In the genomic region with DNA sequence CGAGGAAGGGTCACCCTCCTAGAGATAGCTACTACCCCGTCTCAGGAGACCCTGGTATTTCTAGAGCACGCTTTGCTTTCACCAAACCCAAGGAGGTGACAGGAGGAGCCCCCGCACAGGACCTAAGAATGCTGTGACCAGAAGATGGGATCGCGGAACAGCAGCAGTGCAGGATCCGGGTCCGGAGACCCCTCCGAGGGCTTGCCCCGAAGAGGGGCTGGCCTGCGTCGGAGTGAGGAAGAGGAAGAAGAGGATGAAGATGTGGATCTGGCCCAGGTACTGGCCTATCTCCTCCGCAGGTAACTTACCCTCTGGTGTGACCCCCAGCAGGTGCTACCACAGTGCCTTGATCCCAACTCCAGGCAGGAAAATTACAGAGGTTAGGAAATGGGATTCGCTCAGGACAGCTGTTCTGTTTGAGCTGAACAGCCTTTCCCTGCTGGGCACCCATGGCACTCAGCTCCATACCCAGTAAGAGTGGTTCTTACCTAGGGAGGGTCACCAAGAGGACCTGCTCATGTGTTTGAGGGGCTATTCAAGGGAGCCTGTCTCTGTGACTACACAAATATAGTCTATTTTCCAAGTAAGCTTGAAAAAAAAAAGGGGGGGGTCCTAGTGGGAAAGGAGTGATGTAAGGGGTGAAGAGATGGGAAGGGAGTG, we compare ENCODE assay signal across 9 cellular contexts. TPM values are rescaled to one million over a fixed set of nuclear protein-coding genes. Genes with fewer than 3 reads are reported as not detected.
DNase-seq lines count a peak whose midpoint lies in the region; ATAC-seq and TF ChIP-seq lines count a peak whose summit lies in the region.
"Had no signal": no experiment of that assay in that cellular context is flagged by ENCODE, and none has a peak within 500 bp of the region (broad histone marks: within the 10 kb centered on the region; RNA-seq: fewer than 3 reads in every experiment).

No MANE protein-coding gene starts in this region.

- peak overlapping the region; percentile 94 for H3K9ac ChIP-seq in smooth muscle cell (ENCODE audit: low read depth)

- H3K27me3 ChIP-seq in hepatocyte (no peaks in the 10 kb centered on the region), smooth muscle cell (ENCODE audit: low read depth) (no peaks in the 10 kb centered on the region)

- H4K20me1 ChIP-seq in hepatocyte (ENCODE audit: insufficient read depth, poor library complexity, severe bottlenecking), result no peaks in the 10 kb centered on the region
- H4K20me1 ChIP-seq in smooth muscle cell (ENCODE audit: low read depth), result no peaks in the 10 kb centered on the region

- H3K27ac Mint-ChIP-seq in activated CD4-positive, alpha-beta memory T cell treated with anti-CD3 and anti-CD28 coated beads, Interleukin-2, amount 10 ng/mL, durations not matched to agents 7 days and 5 days, result peak overlapping the region; percentile 100

- ATAC-seq in GM19463 (IDR thresholded peaks at IDR 0.05; ENCODE audit: unreplicated experiment) (no peak), GM21786 (IDR thresholded peaks at IDR 0.05; ENCODE audit: unreplicated experiment) (no peak), HG03469 (IDR thresholded peaks at IDR 0.05; ENCODE audit: unreplicated experiment) (no peak)

- H3K4me1 Mint-ChIP-seq in activated CD4-positive, alpha-beta memory T cell treated with anti-CD3 and anti-CD28 coated beads, Interleukin-2, amount 10 ng/mL, durations not matched to agents 7 days and 5 days, result peaks cover 39% of the 10 kb centered on the region

- DNase-seq in activated CD4-positive, alpha-beta memory T cell treated with anti-CD3 and anti-CD28 coated beads, Interleukin-2, amount 10 ng/mL, durations not matched to agents 7 days and 5 days, result no peak
- DNase-seq in hepatocyte (ENCODE audit: low spot score) (no peak), smooth muscle cell (lab: John Stamatoyannopoulos, UW; ENCODE audit: unreplicated experiment) (no peak), amniotic stem cell (lab: John Stamatoyannopoulos, UW) (no peak)
- DNase-seq: cortex of kidney had no signal

- H2AFZ ChIP-seq in hepatocyte (peak overlapping the region; percentile 7), smooth muscle cell (ENCODE audit: low read depth) (peak overlapping the region; percentile 80)

- H3K4me2 ChIP-seq in hepatocyte (peak overlapping the region; percentile 79), smooth muscle cell (peak overlapping the region; percentile 97)

- H3F3A ChIP-seq in smooth muscle cell (ENCODE audit: low read depth), result no peaks in the 10 kb centered on the region

- H3K79me2 ChIP-seq in hepatocyte (peaks cover 17% of the 10 kb centered on the region), smooth muscle cell (ENCODE audit: low read depth) (peaks cover 11% of the 10 kb centered on the region)

- no peaks in the 10 kb centered on the region for H3K9me3 ChIP-seq in HEK293 (ENCODE audit: control insufficient read depth, insufficient read depth, low read depth, low read length)
- no peaks in the 10 kb centered on the region for H3K9me3 ChIP-seq in hepatocyte (ENCODE audit: low read depth)
- H3K9me3 ChIP-seq in smooth muscle cell (replicated peaks; ENCODE audit: low read depth), result no peaks in the 10 kb centered on the region

- H3K9me2 ChIP-seq in hepatocyte (replicated peaks; ENCODE audit: insufficient read depth), result no peaks in the 10 kb centered on the region

- H3K9me3 Mint-ChIP-seq in activated CD4-positive, alpha-beta memory T cell treated with anti-CD3 and anti-CD28 coated beads, Interleukin-2, amount 10 ng/mL, durations not matched to agents 7 days and 5 days, result no peaks in the 10 kb centered on the region

- H3K4me3 Mint-ChIP-seq in activated CD4-positive, alpha-beta memory T cell treated with anti-CD3 and anti-CD28 coated beads, Interleukin-2, amount 10 ng/mL, durations not matched to agents 7 days and 5 days, result peak overlapping the region; percentile 98

- peaks cover 45% of the 10 kb centered on the region for H3K36me3 Mint-ChIP-seq in activated CD4-positive, alpha-beta memory T cell treated with anti-CD3 and anti-CD28 coated beads, Interleukin-2, amount 10 ng/mL, durations not matched to agents 7 days and 5 days (ENCODE audit: low read depth)

- H3K27ac ChIP-seq in HEK293 (ENCODE audit: extremely low read depth, low read depth, low read length) (peak overlapping the region; percentile 2; the same call in 1 of the 2 replicates), hepatocyte (peak overlapping the region; percentile 65), smooth muscle cell (ENCODE audit: low read depth) (peak overlapping the region; percentile 97)

- H3K4me3 ChIP-seq in HEK293 (ENCODE audit: low read depth, low read length) (peak overlapping the region; percentile 73), hepatocyte (peak overlapping the region; percentile 7), smooth muscle cell (peak overlapping the region; percentile 80)

- CTCF ChIA-PET in HEK293 (lab: Yijun Ruan, JAX), result interaction anchor here (0.7 to 2.4 kb wide), 4 partner anchors 19 to 71 kb away, joined by 3 to 13 read pairs (median 6); partner anchors contain the start of genes IRF9 and PSME1
- CTCF ChIA-PET in activated CD4-positive, alpha-beta memory T cell treated with anti-CD3 and anti-CD28 coated beads, Interleukin-2, amount 10 ng/mL, durations not matched to agents 7 days and 5 days (lab: Charles Lee), result interaction anchor here (0.6 to 4.5 kb wide), 19 partner anchors 9 to 1350 kb away, joined by 3 to 39 read pairs (median 8); partner anchors contain the start of genes CARMIL3, CIDEB, EMC9 and IRF9

- H3K4me1 ChIP-seq in HEK293 (ENCODE audit: control insufficient read depth, insufficient read depth, low read length) (no peaks in the 10 kb centered on the region), hepatocyte (ENCODE audit: insufficient read depth) (peaks cover 9% of the 10 kb centered on the region), smooth muscle cell (ENCODE audit: low read depth) (peaks cover 12% of the 10 kb centered on the region)

- H3K36me3 ChIP-seq in HEK293 (ENCODE audit: control insufficient read depth in 2 of 2, insufficient read depth in 1 of 2, low read length in 2 of 2), result peaks cover 10 to 38% of the 10 kb centered on the region in 2 experiments; a peak in 2 of 3 replicates
- no peaks in the 10 kb centered on the region for H3K36me3 ChIP-seq in hepatocyte (replicated peaks; ENCODE audit: insufficient read depth, low read depth)
- H3K36me3 ChIP-seq in smooth muscle cell (ENCODE audit: low read depth), result no peaks in the 10 kb centered on the region

- POLR2A ChIA-PET in HEK293 (lab: Yijun Ruan, JAX), result interaction anchor here (0.5 to 8.3 kb wide), 24 partner anchors 9 to 192 kb away, joined by 3 to 163 read pairs (median 6); partner anchors contain the start of genes CHMP4A, CIDEB, EMC9 and IPO4
- POLR2A ChIA-PET in activated CD4-positive, alpha-beta memory T cell treated with anti-CD3 and anti-CD28 coated beads, Interleukin-2, amount 10 ng/mL, durations not matched to agents 7 days and 5 days (lab: Charles Lee), result interaction anchor here (0.9 to 12.4 kb wide), 28 partner anchors 9 to 326 kb away, joined by 3 to 448 read pairs (median 10); partner anchors contain the start of genes CARMIL3, CBLN3, CHMP4A and EMC9

- TF ChIP-seq CTCF in HEK293 (tag by site-specific recombination; IDR thresholded peaks at IDR 0.05) (no peak), hepatocyte (IDR thresholded peaks at IDR 0.05; ENCODE audit: poor library complexity) (no peak), smooth muscle cell (IDR thresholded peaks at IDR 0.05; ENCODE audit: borderline replicate concordance, insufficient read depth, poor library complexity, severe bottlenecking) (no peak)

- WGBS in hepatocyte (ENCODE audit: low lambda C conversion rate, missing lambda C conversion rate), result 4% methylated on average over 14 of the region's 14 CpGs
- WGBS in smooth muscle cell (ENCODE audit: low lambda C conversion rate), result 9% methylated on average over 14 of the region's 14 CpGs

- H3K27me3 Mint-ChIP-seq in activated CD4-positive, alpha-beta memory T cell treated with anti-CD3 and anti-CD28 coated beads, Interleukin-2, amount 10 ng/mL, durations not matched to agents 7 days and 5 days, result no peaks in the 10 kb centered on the region

TF ChIP-seq in HEK293, 187 proteins besides CTCF, POLR2A, EP300 and RAD21 (continues in another document):
- peak; percentile 48 for TF ChIP-seq ZNF623 (tag by site-specific recombination; IDR thresholded peaks at IDR 0.05)
- TF ChIP-seq BCL11B (tag by site-specific recombination; IDR thresholded peaks at IDR 0.05; ENCODE audit: low read depth), result no peak

RNA-seq across cellular contexts. Expression of gene NRL, which starts 0.8 kb away (rescaled TPM):
- 1 to 10 TPM; 2.1 to 2.4 TPM for total RNA-seq in activated CD4-positive, alpha-beta memory T cell treated with anti-CD3 and anti-CD28 coated beads, Interleukin-2, amount 10 ng/mL, durations not matched to agents 7 days and 5 days
- total RNA-seq in hepatocyte (1.2 and 4.8 TPM in 2 replicates), smooth muscle cell (0.18 and 1.9 TPM in 2 replicates)
- polyA plus RNA-seq in hepatocyte (2.4 and 3.3 TPM in 2 replicates), smooth muscle cell (1.3 and 2.6 TPM in 2 replicates)

RNA-seq across cellular contexts. Expression of gene DCAF11, which starts 1.0 kb away (rescaled TPM):
- total RNA-seq in activated CD4-positive, alpha-beta memory T cell treated with anti-CD3 and anti-CD28 coated beads, Interleukin-2, amount 10 ng/mL, durations not matched to agents 7 days and 5 days, result 10 to 100 TPM; 94.1 to 98.2 TPM
- total RNA-seq in hepatocyte (78.9 and 85.4 TPM in 2 replicates), smooth muscle cell (43.6 and 46.1 TPM in 2 replicates)
- polyA plus RNA-seq in hepatocyte (50.3 and 55.6 TPM in 2 replicates), smooth muscle cell (31.8 and 39.3 TPM in 2 replicates)

RNA-seq across cellular contexts. Expression of gene FITM1, which starts 14.9 kb away (rescaled TPM):
- total RNA-seq in activated CD4-positive, alpha-beta memory T cell treated with anti-CD3 and anti-CD28 coated beads, Interleukin-2, amount 10 ng/mL, durations not matched to agents 7 days and 5 days, result 1 to 10 TPM; 1.3 to 1.4 TPM
- 0.24 and 1.0 TPM in 2 replicates for total RNA-seq in hepatocyte
- 0.62 and 2.2 TPM in 2 replicates for polyA plus RNA-seq in hepatocyte
- total RNA-seq in smooth muscle cell, result 2.7 TPM in 1 of 2 replicates, not detected in the other
- polyA plus RNA-seq in smooth muscle cell, result 0.31 and 1.1 TPM in 2 replicates

RNA-seq across cellular contexts. Expression of gene PSME1, which starts 20.4 kb away (rescaled TPM):
- total RNA-seq in activated CD4-positive, alpha-beta memory T cell treated with anti-CD3 and anti-CD28 coated beads, Interleukin-2, amount 10 ng/mL, durations not matched to agents 7 days and 5 days, result 100 to 1,000 TPM; 391 to 397 TPM
- 123 and 134 TPM in 2 replicates for total RNA-seq in hepatocyte
- polyA plus RNA-seq in hepatocyte, result 202 and 238 TPM in 2 replicates
- total RNA-seq in smooth muscle cell, result 41.4 and 49.4 TPM in 2 replicates
- 94.1 and 114 TPM in 2 replicates for polyA plus RNA-seq in smooth muscle cell

RNA-seq across cellular contexts. Expression of gene PCK2, which starts 21.5 kb away (rescaled TPM):
- total RNA-seq in activated CD4-positive, alpha-beta memory T cell treated with anti-CD3 and anti-CD28 coated beads, Interleukin-2, amount 10 ng/mL, durations not matched to agents 7 days and 5 days, result 10 to 100 TPM; 88.5 to 90.6 TPM
- total RNA-seq in hepatocyte, result 68.7 and 76.5 TPM in 2 replicates
- 75.0 and 88.8 TPM in 2 replicates for polyA plus RNA-seq in hepatocyte
- total RNA-seq in smooth muscle cell, result 21.5 and 25.6 TPM in 2 replicates
- polyA plus RNA-seq in smooth muscle cell, result 40.4 and 46.1 TPM in 2 replicates

Comparison
In these comparisons a context has a peak if more than half of its experiments do, and no peak if none do; other contexts are left out.
1. H3K27ac ChIP-seq: peak in every context shown above with its lines; median percentile 97 in smooth muscle cell; 65 in hepatocyte; 2 in HEK293.
2. H3K4me3 ChIP-seq: peak in every context shown above with its lines; median percentile 80 in smooth muscle cell; 73 in HEK293; 7 in hepatocyte.